In genomic region chr5:178232124-178232919, GRCh38 we compare ENCODE assay signal across 8 cellular contexts. TPM values are rescaled to one million over a fixed set of nuclear protein-coding genes. Genes with fewer than 3 reads are reported as not detected.
DNase-seq lines count a peak whose midpoint lies in the region; ATAC-seq and FAIRE-seq lines count a peak whose summit lies in the region.

TSS of gene PHYKPL (minus strand) at chr5:178232802. CDS start at chr5:178232550, 252 bp downstream.

- no peak for FAIRE-seq in urothelium cell line (lab: Jason Lieb, UNC)

- H3K36me3 ChIP-seq in adipocyte (ENCODE audit: control insufficient read depth, insufficient read depth, low read length, severe bottlenecking), result peaks cover 26% of the 10 kb centered on the region

- intact Hi-C loops in cardiac septum (cut with DNase I), result no loop called here
- intact Hi-C loops in posterior cingulate gyrus (cut with DNase I), result no loop called here

- peak within 1 kb of the TSS; percentile 96 for H3K9ac ChIP-seq in adipocyte (ENCODE audit: low read length)

- peak; percentile 60 for ATAC-seq in GM21515 (IDR thresholded peaks at IDR 0.05; ENCODE audit: unreplicated experiment)

- no peaks in the 10 kb centered on the region for H3K9me3 ChIP-seq in adipocyte (ENCODE audit: control insufficient read depth, low read length)

- peaks cover 55% of the 10 kb centered on the region for H3K4me1 ChIP-seq in adipocyte (ENCODE audit: control insufficient read depth, insufficient read depth, low read length)

- DNase-seq in ELR (ENCODE audit: low read depth) (peak; percentile 77), HuH-7 (ENCODE audit: low spot score) (peak; percentile 78), T follicular helper cell (ENCODE audit: low read depth) (peak; percentile 37), adipocyte (ENCODE audit: low read depth) (peak; percentile 84), cardiac septum (ENCODE audit: low spot score) (peak; percentile 91), posterior cingulate gyrus (peak; percentile 48 to 95 (median 62)), urothelium cell line (ENCODE audit: low spot score) (peak; percentile 85)

- peak within 1 kb of the TSS; percentile 91 for H3K4me3 ChIP-seq in adipocyte (ENCODE audit: low read length)

- no peaks in the 10 kb centered on the region for H3K27me3 ChIP-seq in adipocyte (replicated peaks; ENCODE audit: control insufficient read depth, insufficient read depth, low read length)

RNA-seq across cellular contexts. Expression of gene PHYKPL, which starts in this region (rescaled TPM):
- total RNA-seq in cardiac septum, result 55.3 TPM

Comparison
In these comparisons a context has a peak if more than half of its experiments do, and no peak if none do; other contexts are left out.
1. Peak in every context shown above with its lines: DNase-seq, ATAC-seq and H3K4me3 ChIP-seq.
2. DNase-seq: peak in every context shown above with its lines; median percentile 91 in cardiac septum; 85 in urothelium cell line; 84 in adipocyte; 78 in HuH-7; 77 in ELR; 62 in posterior cingulate gyrus; 37 in T follicular helper cell.